In genomic region chr1:9314101-9314500, GRCh38 we compare ENCODE assay signal across 28 cellular contexts. TPM values are rescaled to one million over a fixed set of nuclear protein-coding genes. Genes with fewer than 3 reads are reported as not detected.
DNase-seq lines count a peak whose midpoint lies in the region; ATAC-seq and TF ChIP-seq lines count a peak whose summit lies in the region.
"Had no signal": no experiment of that assay in that cellular context is flagged by ENCODE, and none has a peak within 500 bp of the region (broad histone marks: within the 10 kb centered on the region; RNA-seq: fewer than 3 reads in every experiment).

No MANE protein-coding gene starts in this region.

- H3K9me3 ChIP-seq in neural progenitor cell (ENCODE audit: low read depth), result no peaks in the 10 kb centered on the region
- no peaks in the 10 kb centered on the region for H3K9me3 ChIP-seq in vagina
- H3K9me3 ChIP-seq: Caco-2, ovary, transverse colon had no signal

- H3K27me3 Mint-ChIP-seq in activated CD4-positive, alpha-beta T cell treated with anti-CD3 and anti-CD28 coated beads, Interleukin-2, amount 10 ng/mL, durations not matched to agents 24 days and 14 days, result no peaks in the 10 kb centered on the region
- no peaks in the 10 kb centered on the region for H3K27me3 Mint-ChIP-seq in brain
- peaks cover 8% of the 10 kb centered on the region for H3K27me3 Mint-ChIP-seq in neural progenitor cell (ENCODE audit: insufficient read depth, low read depth)
- H3K27me3 Mint-ChIP-seq: activated CD8-positive, alpha-beta memory T cell treated with anti-CD3 and anti-CD28 coated beads, Interleukin-2, amount 10 ng/mL, durations not matched to agents 7 days and 5 days had no signal

- intact Hi-C loops in activated CD4-positive, alpha-beta T cell treated with anti-CD3 and anti-CD28 coated beads, Interleukin-2, amount 10 ng/mL, durations not matched to agents 24 days and 14 days (cut with micrococcal nuclease), result no loop called here
- intact Hi-C loops in vagina (cut with DNase I), result no loop called here

- H3F3A ChIP-seq in neural progenitor cell (ENCODE audit: low read depth), result no peaks in the 10 kb centered on the region

- H3K27me3 ChIP-seq in neural progenitor cell (no peaks in the 10 kb centered on the region), vagina (no peaks in the 10 kb centered on the region)
- H3K27me3 ChIP-seq: ovary, transverse colon had no signal

- no peaks in the 10 kb centered on the region for H3K36me3 ChIP-seq in neural progenitor cell
- H3K36me3 ChIP-seq in vagina, result no peaks in the 10 kb centered on the region
- H3K36me3 ChIP-seq: ovary, transverse colon had no signal

- no peak for DNase-seq in activated CD4-positive, alpha-beta T cell treated with anti-CD3 and anti-CD28 coated beads, Interleukin-2, amount 10 ng/mL, durations not matched to agents 24 days and 14 days
- no peak for DNase-seq in activated CD4-positive, alpha-beta T cell treated with anti-CD3 and anti-CD28 coated beads, Interleukin-2, amount 50 U/mL, for 1 hour
- no peak for DNase-seq in neural progenitor cell (ENCODE audit: low spot score)
- no peak for DNase-seq in vagina (ENCODE audit: extremely low spot score in 2 of 2)
- DNase-seq in ureter (ENCODE audit: low spot score), result no peak
- DNase-seq in effector CD8-positive, alpha-beta T cell (lab: John Stamatoyannopoulos, UW), result no peak
- DNase-seq: activated CD4-positive, alpha-beta T cell treated with anti-CD3 and anti-CD28 coated beads for 4 hours; activated CD8-positive, alpha-beta memory T cell treated with anti-CD3 and anti-CD28 coated beads, Interleukin-2, amount 10 ng/mL, durations not matched to agents 7 days and 5 days; aorta; Caco-2; foreskin fibroblast; GOT3; Kasumi-1; NCI-H1694 treated with DMSO at 0.1 percent for 48 hours; ovary; stimulated activated CD4-positive, alpha-beta T cell treated with anti-CD3 and anti-CD28 coated beads, Interleukin-12 subunit alpha, Interleukin-12 subunit beta, amount 100 ng/mL, for 4 hours; stimulated activated CD4-positive, alpha-beta T cell treated with anti-CD3 and anti-CD28 coated beads, Interleukin-4, amount 100 ng/mL, for 4 hours; stimulated activated naive CD4-positive, alpha-beta T cell treated with Interleukin-2 at 50 U/mL for 16 hours; transverse colon had no signal

- H3K27ac ChIP-seq in neural progenitor cell (no peak overlapping the region), vagina (peak overlapping the region; percentile 64)
- H3K27ac ChIP-seq: epithelial cell of prostate, SK-N-MC had no signal

- TF ChIP-seq POLR2A in vagina (IDR thresholded peaks at IDR 0.05), result no peak

- H3K4me3 Mint-ChIP-seq in activated CD4-positive, alpha-beta T cell treated with anti-CD3 and anti-CD28 coated beads, Interleukin-2, amount 10 ng/mL, durations not matched to agents 24 days and 14 days, result no peak overlapping the region
- H3K4me3 Mint-ChIP-seq in brain, result no peak overlapping the region
- H3K4me3 Mint-ChIP-seq in neural progenitor cell, result no peak overlapping the region
- H3K4me3 Mint-ChIP-seq: activated CD8-positive, alpha-beta memory T cell treated with anti-CD3 and anti-CD28 coated beads, Interleukin-2, amount 10 ng/mL, durations not matched to agents 7 days and 5 days had no signal

- H3K27ac Mint-ChIP-seq in activated CD4-positive, alpha-beta T cell treated with anti-CD3 and anti-CD28 coated beads, Interleukin-2, amount 10 ng/mL, durations not matched to agents 24 days and 14 days, result peak overlapping the region; percentile 55
- H3K27ac Mint-ChIP-seq in brain, result peak overlapping the region in 3 of 5 experiments; percentile 37 to 54 (median 44)
- H3K27ac Mint-ChIP-seq in neural progenitor cell, result peak overlapping the region; percentile 33

- no peaks in the 10 kb centered on the region for H3K4me1 ChIP-seq in neural progenitor cell
- H3K4me1 ChIP-seq in vagina, result peaks cover 57% of the 10 kb centered on the region

- H3K79me2 ChIP-seq in neural progenitor cell (ENCODE audit: low read depth), result no peaks in the 10 kb centered on the region

- H2AFZ ChIP-seq in neural progenitor cell (replicated peaks), result no peak overlapping the region

- ATAC-seq in HG03025 (IDR thresholded peaks at IDR 0.05; ENCODE audit: low FRiP score, unreplicated experiment), result no peak
- ATAC-seq: activated CD8-positive, alpha-beta memory T cell treated with anti-CD3 and anti-CD28 coated beads, Interleukin-2, amount 10 ng/mL, durations not matched to agents 7 days and 5 days; activated naive CD4-positive, alpha-beta T cell treated with anti-CD3 and anti-CD28 coated beads, Interleukin-2, amount 50 U/mL, for 72 hours; GM12878; left lobe of liver had no signal

- H3K9me3 Mint-ChIP-seq in activated CD4-positive, alpha-beta T cell treated with anti-CD3 and anti-CD28 coated beads, Interleukin-2, amount 10 ng/mL, durations not matched to agents 24 days and 14 days, result no peaks in the 10 kb centered on the region
- H3K9me3 Mint-ChIP-seq in brain (no peaks in the 10 kb centered on the region), neural progenitor cell (no peaks in the 10 kb centered on the region)
- H3K9me3 Mint-ChIP-seq: activated naive CD4-positive, alpha-beta T cell treated with anti-CD3 and anti-CD28 coated beads, Interleukin-2, amount 50 U/mL, for 72 hours; activated T-helper 2 cell treated with anti-CD3 and anti-CD28 coated beads, Interferon-gamma antibody, Interleukin-2, Interleukin-4, amounts not matched to agents 10 μg/mL and 5 μg/mL and 100 μg/mL, durations not matched to agents 14 hours and 24 hours and 36 hours; T-helper 2 cell treated with Interferon-gamma antibody and Interleukin-4, amounts not matched to agents 5 μg/mL and 100 μg/mL, for 36 hours had no signal

- H3K36me3 Mint-ChIP-seq in activated CD4-positive, alpha-beta T cell treated with anti-CD3 and anti-CD28 coated beads, Interleukin-2, amount 10 ng/mL, durations not matched to agents 24 days and 14 days (ENCODE audit: low read depth), result no peaks in the 10 kb centered on the region
- H3K36me3 Mint-ChIP-seq in brain, result no peaks in the 10 kb centered on the region
- no peaks in the 10 kb centered on the region for H3K36me3 Mint-ChIP-seq in neural progenitor cell
- H3K36me3 Mint-ChIP-seq: activated CD8-positive, alpha-beta memory T cell treated with anti-CD3 and anti-CD28 coated beads, Interleukin-2, amount 10 ng/mL, durations not matched to agents 7 days and 5 days; activated naive CD4-positive, alpha-beta T cell treated with anti-CD3 and anti-CD28 coated beads, Interleukin-2, amount 50 U/mL, for 72 hours had no signal

- peaks cover 46% of the 10 kb centered on the region for H3K4me1 Mint-ChIP-seq in activated CD4-positive, alpha-beta T cell treated with anti-CD3 and anti-CD28 coated beads, Interleukin-2, amount 10 ng/mL, durations not matched to agents 24 days and 14 days
- H3K4me1 Mint-ChIP-seq in brain, result peaks cover 47% of the 10 kb centered on the region
- peaks cover 50% of the 10 kb centered on the region for H3K4me1 Mint-ChIP-seq in neural progenitor cell

- no peaks in the 10 kb centered on the region for H4K20me1 ChIP-seq in neural progenitor cell (ENCODE audit: low read depth)

- H3K4me3 ChIP-seq in neural progenitor cell (no peak overlapping the region), vagina (no peak overlapping the region)
- H3K4me3 ChIP-seq: GM12878, ovary, SK-N-MC, transverse colon had no signal

- H3K4me2 ChIP-seq in neural progenitor cell, result no peak overlapping the region

- no peak for TF ChIP-seq CTCF in brain (conservative IDR thresholded peaks at IDR 0.05)
- TF ChIP-seq CTCF in neural progenitor cell (IDR thresholded peaks at IDR 0.05), result no peak
- no peak for TF ChIP-seq CTCF in vagina (IDR thresholded peaks at IDR 0.05)

- no peak overlapping the region for H3K9ac ChIP-seq in neural progenitor cell

RNA-seq across cellular contexts. Expression of gene SPSB1, which starts 21.4 kb away (rescaled TPM):
- 4.8 and 6.2 TPM in 2 replicates for total RNA-seq in activated CD4-positive, alpha-beta T cell treated with anti-CD3 and anti-CD28 coated beads, Interleukin-2, amount 10 ng/mL, durations not matched to agents 24 days and 14 days
- polyA plus RNA-seq in brain (ENCODE audit: insufficient read depth, low read depth, low replicate concordance), result 10.1 TPM
- total RNA-seq in neural progenitor cell (ENCODE audit: low replicate concordance) (2.8 and 7.1 TPM in 2 replicates), vagina (40.0 TPM), ureter (15.1 TPM)
